11 cellular contexts compared by ENCODE assay signal in the genomic region with DNA sequence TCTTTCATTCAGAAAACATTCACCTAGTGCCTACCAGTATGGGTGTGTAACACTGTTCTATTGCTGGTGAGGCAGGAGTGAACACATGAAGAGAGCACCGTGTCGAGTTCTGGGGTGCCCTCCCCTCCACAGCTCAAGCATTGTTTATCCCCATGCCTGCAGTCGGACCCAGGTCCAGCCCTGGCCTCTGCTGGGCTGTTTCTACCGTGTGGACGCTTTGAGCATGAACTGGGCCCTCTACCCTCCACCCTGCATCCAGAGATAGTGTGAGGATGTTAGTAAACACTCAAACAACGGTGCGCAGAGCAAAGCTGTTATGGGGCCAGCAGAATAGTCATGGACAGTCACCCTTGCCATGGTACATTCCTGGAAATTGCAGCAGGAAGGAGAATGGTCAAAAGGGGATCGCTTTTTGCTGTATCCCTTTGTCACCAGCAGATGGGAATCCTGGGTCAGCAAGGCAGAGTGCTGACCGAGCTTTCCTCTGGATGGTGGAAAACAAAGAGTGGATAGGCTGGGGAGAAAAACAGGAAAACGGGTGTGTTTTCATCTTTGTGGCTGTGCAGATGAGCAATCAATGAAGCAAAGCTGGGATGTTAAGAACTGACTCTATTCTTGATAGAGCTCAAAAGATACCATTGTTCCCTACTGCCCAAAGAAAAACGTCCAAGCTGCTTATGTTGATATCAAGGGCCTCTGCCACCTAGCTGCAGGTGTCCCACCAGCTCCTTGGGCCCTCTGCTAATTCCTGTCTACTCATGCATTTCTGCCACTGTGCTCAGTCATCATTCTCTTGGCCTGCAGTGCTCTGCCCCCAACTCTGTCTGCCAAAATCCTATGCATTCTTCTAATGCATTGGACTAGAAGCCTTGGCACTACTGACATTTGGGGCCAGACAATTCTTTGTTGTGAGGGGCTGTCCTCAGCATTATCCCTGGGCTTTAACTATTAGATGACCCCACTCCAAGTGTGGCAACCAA. TPM values are rescaled to one million over a fixed set of nuclear protein-coding genes. Genes with fewer than 3 reads are reported as not detected.
A peak's percentile ranks its signal among the peaks of the same experiment; 100 is the strongest.
DNase-seq lines count a peak whose midpoint lies in the region; ATAC-seq, FAIRE-seq and TF ChIP-seq lines count a peak whose summit lies in the region.
"Had no signal": no experiment of that assay in that cellular context is flagged by ENCODE, and none has a peak within 500 bp of the region (broad histone marks: within the 10 kb centered on the region; RNA-seq: fewer than 3 reads in every experiment).

No MANE protein-coding gene starts in this region.

- no peaks in the 10 kb centered on the region; the same call in 1 of the 2 replicates for H3K27me3 ChIP-seq in H7 (ENCODE audit: control insufficient read depth, insufficient read depth, low read length)
- H3K27me3 ChIP-seq in astrocyte (ENCODE audit: insufficient read depth, low read length), result peaks cover 6% of the 10 kb centered on the region
- no peaks in the 10 kb centered on the region for H3K27me3 ChIP-seq in right cardiac atrium (ENCODE audit: control insufficient read depth, insufficient read depth)

- H3K4me1 Mint-ChIP-seq in astrocyte (ENCODE audit: low read depth, unreplicated experiment), result peaks cover 10% of the 10 kb centered on the region

- intact Hi-C loops in right cardiac atrium (cut with DNase I), result loop anchor here in 2 of 4 donors (5.0 to 10.0 kb wide), 3 partner anchors 74 to 76 kb away; no protein-coding TSS in a partner anchor

- H3K4me1 ChIP-seq in astrocyte (ENCODE audit: insufficient read depth, low read length), result no peaks in the 10 kb centered on the region
- peaks cover 14% of the 10 kb centered on the region for H3K4me1 ChIP-seq in right cardiac atrium (ENCODE audit: control insufficient read depth, insufficient read depth, low read length)

- peaks cover 16% of the 10 kb centered on the region for H3K27me3 Mint-ChIP-seq in astrocyte (ENCODE audit: low read depth, unreplicated experiment)

- H3K9me3 Mint-ChIP-seq in astrocyte (ENCODE audit: unreplicated experiment), result no peaks in the 10 kb centered on the region

- WGBS in right cardiac atrium, result 39% methylated on average over 11 of the region's 11 CpGs

- H4K20me1 ChIP-seq in astrocyte (ENCODE audit: insufficient read depth, low read length), result no peaks in the 10 kb centered on the region

- H3K4me2 ChIP-seq in astrocyte (ENCODE audit: low read length), result no peak overlapping the region

- FAIRE-seq in astrocyte (lab: Jason Lieb, UNC), result no peak
- FAIRE-seq: colon, GM12878 had no signal

- no peak overlapping the region for H2AFZ ChIP-seq in astrocyte (ENCODE audit: low read depth, low read length)

- H3K4me3 Mint-ChIP-seq in astrocyte (ENCODE audit: unreplicated experiment), result no peak overlapping the region

- H3K9ac ChIP-seq in astrocyte (ENCODE audit: low read length), result no peak overlapping the region

- DNase-seq in H7 (peak; percentile 67), astrocyte (ENCODE audit: low read depth) (no peak), right cardiac atrium (no peak), renal cortical epithelial cell (ENCODE audit: low read depth) (peak; percentile 39), NCI-H2227 (lab: John Stamatoyannopoulos, UW; ENCODE audit: unreplicated experiment) (no peak), HUDEP-2 (lab: John Stamatoyannopoulos, UW; ENCODE audit: unreplicated experiment in 76 of 76) (no peak)
- no peak for DNase-seq in activated CD8-positive, alpha-beta memory T cell treated with anti-CD3 and anti-CD28 coated beads for 24 hours

- H3K27ac Mint-ChIP-seq in astrocyte (ENCODE audit: unreplicated experiment), result peak overlapping the region; percentile 53

- H3K9me3 ChIP-seq in astrocyte (ENCODE audit: insufficient read depth, low read depth, low read length), result no peaks in the 10 kb centered on the region
- H3K9me3 ChIP-seq in right cardiac atrium (ENCODE audit: control insufficient read depth, low read length), result no peaks in the 10 kb centered on the region

- H3K27ac ChIP-seq in astrocyte (ENCODE audit: low read depth, low read length), result no peak overlapping the region
- no peak overlapping the region for H3K27ac ChIP-seq in right cardiac atrium (ENCODE audit: low read length)
- H3K27ac ChIP-seq: HL-60 had no signal

- no peak for TF ChIP-seq CTCF in astrocyte (IDR thresholded peaks at IDR 0.05; ENCODE audit: insufficient read depth, low read depth, low read length)

- no peaks in the 10 kb centered on the region for H3K36me3 Mint-ChIP-seq in astrocyte (ENCODE audit: low read depth, unreplicated experiment)

- H3K79me2 ChIP-seq in astrocyte (ENCODE audit: insufficient read depth, low read length), result no peaks in the 10 kb centered on the region

- H3K36me3 ChIP-seq in H7 (replicated peaks; ENCODE audit: control insufficient read depth, insufficient read depth, low read length) (no peaks in the 10 kb centered on the region), astrocyte (ENCODE audit: insufficient read depth, low read length) (no peaks in the 10 kb centered on the region)

- peak; percentile 59 to 69 for ATAC-seq in right cardiac atrium
- ATAC-seq in HG02870 (IDR thresholded peaks at IDR 0.05; ENCODE audit: unreplicated experiment), result no peak
- ATAC-seq: GM12878 had no signal

- H3K4me3 ChIP-seq in H7 (ENCODE audit: insufficient read depth, low read depth, low read length), result no peak overlapping the region
- H3K4me3 ChIP-seq in astrocyte (ENCODE audit: insufficient read depth, low read depth, low read length), result no peak overlapping the region
- H3K4me3 ChIP-seq in right cardiac atrium (ENCODE audit: low read length), result no peak overlapping the region
- H3K4me3 ChIP-seq: GM12878 had no signal

RNA-seq across cellular contexts. Expression of a gene that starts 38.7 kb away (rescaled TPM):
- total RNA-seq in H7 (2014; rRNA removed; shearing (Covaris generic)), result 0.48 and 0.59 TPM in 2 replicates
- total RNA-seq in astrocyte, result 0.61 and 1.1 TPM in 2 replicates
- 10 to 100 TPM; 22.5 to 34.4 (median 26.7) TPM for total RNA-seq in right cardiac atrium
- 16.5 TPM for polyA plus RNA-seq in right cardiac atrium
- total RNA-seq in renal cortical epithelial cell, result 0.17 and 0.35 TPM in 2 replicates

Comparison
In these comparisons a context has a peak if more than half of its experiments do, and no peak if none do; other contexts are left out.
1. DNase-seq: peak in H7 (single experiment) and renal cortical epithelial cell (single experiment); none in astrocyte (single experiment), right cardiac atrium (0 of 3), NCI-H2227 (single experiment), activated CD8-positive, alpha-beta memory T cell treated with anti-CD3 and anti-CD28 coated beads for 24 hours (single experiment) and HUDEP-2 (0 of 76).
2. RNA of a gene that starts 38.7 kb away (total RNA-seq): 22.5 to 34.4 TPM in right cardiac atrium; 0.61 to 1.1 TPM in astrocyte, 0.48 to 0.59 TPM in H7 and 0.17 to 0.35 TPM in renal cortical epithelial cell; every median in the first group is over 10 times any median in the second.